Comparison of ENCODE assay signal across 8 cellular contexts in genomic region chr3:66500575-66501482, GRCh38. TPM values are rescaled to one million over a fixed set of nuclear protein-coding genes. Genes with fewer than 3 reads are reported as not detected.
DNase-seq lines count a peak whose midpoint lies in the region; ATAC-seq and TF ChIP-seq lines count a peak whose summit lies in the region.

Gene LRIG1 (minus strand): TSS chr3:66501022. CDS start chr3:66500407, 615 bp downstream.

- peaks cover 59% of the 10 kb centered on the region for H3K4me1 Mint-ChIP-seq in endodermal cell

- TF ChIP-seq CTCF in endodermal cell (conservative IDR thresholded peaks at IDR 0.05), result peak; percentile 57

- H3K4me3 ChIP-seq in endodermal cell (ENCODE audit: low read length), result peak within 1 kb of the TSS; percentile 97
- peak within 1 kb of the TSS; percentile 76 for H3K4me3 ChIP-seq in mesodermal cell (ENCODE audit: extremely low read depth, insufficient read depth, low read length, poor library complexity, severe bottlenecking)

- peak within 1 kb of the TSS; percentile 63 for H3K9ac ChIP-seq in endodermal cell (ENCODE audit: extremely low read depth, low read length, poor library complexity, severe bottlenecking)

- peaks cover 12% of the 10 kb centered on the region for H3K27me3 Mint-ChIP-seq in endodermal cell (ENCODE audit: insufficient read depth)

- H3K4me1 ChIP-seq in endodermal cell (ENCODE audit: control insufficient read depth, insufficient read depth, low read length), result peaks cover 27% of the 10 kb centered on the region
- H3K4me1 ChIP-seq in mesodermal cell (ENCODE audit: control insufficient read depth, insufficient read depth, low read length, poor library complexity, severe bottlenecking), result peaks cover 5% of the 10 kb centered on the region

- no peaks in the 10 kb centered on the region for H3K27me3 ChIP-seq in endodermal cell (ENCODE audit: control insufficient read depth, insufficient read depth, low read length, poor library complexity, severe bottlenecking)

- DNase-seq in COLO668 (lab: John Stamatoyannopoulos, UW; ENCODE audit: unreplicated experiment) (peak; percentile 97), HT-29 (ENCODE audit: low spot score) (peak; percentile 92), NOMO-1 treated with DMSO at 0.1 percent for 48 hours (lab: John Stamatoyannopoulos, UW; ENCODE audit: unreplicated experiment) (peak; percentile 98), endodermal cell (peak; percentile 100)
- peak; percentile 92 for DNase-seq in activated CD8-positive, alpha-beta memory T cell treated with anti-CD3 and anti-CD28 coated beads, Interleukin-2, amount 50 U/mL, for 24 hours (ENCODE audit: extremely low read depth)
- DNase-seq in stimulated activated CD8-positive, alpha-beta memory T cell treated with anti-CD3 and anti-CD28 coated beads, Interleukin-15, amount 100 ng/mL, for 24 hours (ENCODE audit: low read depth), result peak; percentile 93

- no peaks in the 10 kb centered on the region for H3K9me3 Mint-ChIP-seq in endodermal cell

- WGBS in endodermal cell (ENCODE audit: insufficient coverage in 1 of 2, insufficient read length in 1 of 2), 2 experiments, result 0% methylated on average over 25 to 107 of the region's 109 CpGs
- WGBS in mesodermal cell (ENCODE audit: insufficient coverage in 2 of 2), 2 experiments, result 0% methylated on average over 71 to 100 of the region's 109 CpGs

- H3K27ac ChIP-seq in endodermal cell (ENCODE audit: low read depth, low read length) (peak within 1 kb of the TSS; percentile 72), mesodermal cell (ENCODE audit: low read depth, low read length, severe bottlenecking) (peak within 1 kb of the TSS; percentile 26)

- peak within 1 kb of the TSS; percentile 73 for H3K27ac Mint-ChIP-seq in endodermal cell

- H3K36me3 Mint-ChIP-seq in endodermal cell (ENCODE audit: low read depth), result no peaks in the 10 kb centered on the region

- peak; percentile 98 for ATAC-seq in GM21360 (IDR thresholded peaks at IDR 0.05; ENCODE audit: unreplicated experiment)

- no peaks in the 10 kb centered on the region for H3K9me3 ChIP-seq in endodermal cell (ENCODE audit: control insufficient read depth, low read length)
- H3K9me3 ChIP-seq in mesodermal cell (ENCODE audit: control insufficient read depth, low read length), result no peaks in the 10 kb centered on the region

- H3K36me3 ChIP-seq in endodermal cell (ENCODE audit: control insufficient read depth, insufficient read depth, low read length) (no peaks in the 10 kb centered on the region), mesodermal cell (ENCODE audit: control insufficient read depth, insufficient read depth, low read length) (no peaks in the 10 kb centered on the region)

- peak within 1 kb of the TSS; percentile 92 for H3K4me3 Mint-ChIP-seq in endodermal cell

RNA-seq across cellular contexts. Expression of gene LRIG1, which starts in this region (rescaled TPM):
- 24.0 and 25.2 TPM in 2 replicates for total RNA-seq in HT-29 (2014; rRNA removed; shearing (Covaris generic))
- 10 to 100 TPM; 37.5 to 42.3 TPM for total RNA-seq in endodermal cell
- polyA plus RNA-seq in endodermal cell (2013, experiment 1 of 2), result 119 TPM
- polyA plus RNA-seq in endodermal cell (2013, experiment 2 of 2), result 96.5 TPM
- 22.6 TPM for polyA plus RNA-seq in mesodermal cell (2013, experiment 1 of 2)
- 15.3 TPM for polyA plus RNA-seq in mesodermal cell (2013, experiment 2 of 2)

Comparison
In these comparisons a context has a peak if more than half of its experiments do, and no peak if none do; other contexts are left out.
1. Peak in every context shown above with its lines: DNase-seq, ATAC-seq, H3K4me3 ChIP-seq and H3K27ac ChIP-seq.